Comparison of ENCODE assay signal across 8 cellular contexts in genomic region chr1:62295921-62296451, GRCh38. TPM values are rescaled to one million over a fixed set of nuclear protein-coding genes. Genes with fewer than 3 reads are reported as not detected.
A peak's percentile ranks its signal among the peaks of the same experiment; 100 is the strongest.
DNase-seq lines count a peak whose midpoint lies in the region; ATAC-seq lines count a peak whose summit lies in the region.

No MANE protein-coding gene starts in this region.

- DNase-seq in CD1c-positive myeloid dendritic cell (ENCODE audit: extremely low spot score) (peak; percentile 36), NOMO-1 (lab: John Stamatoyannopoulos, UW; ENCODE audit: unreplicated experiment in 2 of 2) (peak; percentile 64 to 86), globus pallidus (ENCODE audit: low spot score) (peak; percentile 31), dermis blood vessel endothelial cell (no peak), NCI-H1694 (lab: John Stamatoyannopoulos, UW) (no peak), DMS53 treated with DMSO at 0.1 percent for 48 hours (lab: John Stamatoyannopoulos, UW; ENCODE audit: unreplicated experiment) (no peak)
- DNase-seq in effector CD8-positive, alpha-beta T cell (lab: John Stamatoyannopoulos, UW) = no peak

- ATAC-seq in GM21723 (IDR thresholded peaks at IDR 0.05; ENCODE audit: unreplicated experiment) = peak; percentile 78

RNA-seq across cellular contexts. Expression of gene KANK4, which starts 23.2 kb away (rescaled TPM):
- total RNA-seq in dermis blood vessel endothelial cell = not detected in 2 replicates

Comparison
In these comparisons a context has a peak if more than half of its experiments do, and no peak if none do; other contexts are left out.
1. DNase-seq: peak in CD1c-positive myeloid dendritic cell (single experiment), NOMO-1 (2 of 2) and globus pallidus (single experiment); none in dermis blood vessel endothelial cell (single experiment), NCI-H1694 (single experiment), DMS53 treated with DMSO at 0.1 percent for 48 hours (single experiment) and effector CD8-positive, alpha-beta T cell (single experiment).